ENCODE assay signal across 8 cellular contexts in genomic region chr7:30322656-30323355, GRCh38. TPM values are rescaled to one million over a fixed set of nuclear protein-coding genes. Genes with fewer than 3 reads are reported as not detected.
DNase-seq lines count a peak whose midpoint lies in the region; ATAC-seq lines count a peak whose summit lies in the region.

No MANE protein-coding gene starts in this region.

- CTCF ChIA-PET in activated naive CD4-positive, alpha-beta T cell treated with anti-CD3 and anti-CD28 coated beads, Interleukin-2, amount 10 ng/mL, durations not matched to agents 7 days and 5 days (lab: Charles Lee) = interaction anchor here (0.6 to 2.7 kb wide), 8 partner anchors 8 to 53 kb away, joined by 3 to 13 read pairs (median 8); no protein-coding TSS in a partner anchor

- peaks cover 3% of the 10 kb centered on the region for H3K9me3 Mint-ChIP-seq in activated naive CD4-positive, alpha-beta T cell treated with anti-CD3 and anti-CD28 coated beads, Interleukin-2, amount 10 ng/mL, durations not matched to agents 7 days and 5 days
- H3K9me3 Mint-ChIP-seq in activated T-helper 17 cell treated with anti-CD3 and anti-CD28 coated beads, Interleukin-2, amount 50 U/mL, for 72 hours = no peaks in the 10 kb centered on the region

- H3K27me3 Mint-ChIP-seq in activated naive CD4-positive, alpha-beta T cell treated with anti-CD3 and anti-CD28 coated beads, Interleukin-2, amount 10 ng/mL, durations not matched to agents 7 days and 5 days = no peaks in the 10 kb centered on the region
- no peaks in the 10 kb centered on the region for H3K27me3 Mint-ChIP-seq in activated T-helper 17 cell treated with anti-CD3 and anti-CD28 coated beads, Interleukin-2, amount 50 U/mL, for 72 hours

- H3K36me3 Mint-ChIP-seq in activated naive CD4-positive, alpha-beta T cell treated with anti-CD3 and anti-CD28 coated beads, Interleukin-2, amount 10 ng/mL, durations not matched to agents 7 days and 5 days = peaks cover 27% of the 10 kb centered on the region
- H3K36me3 Mint-ChIP-seq in activated T-helper 17 cell treated with anti-CD3 and anti-CD28 coated beads, Interleukin-2, amount 50 U/mL, for 72 hours (ENCODE audit: low read depth) = peaks cover 28% of the 10 kb centered on the region

- DNase-seq in activated naive CD4-positive, alpha-beta T cell treated with anti-CD3 and anti-CD28 coated beads, Interleukin-2, amount 10 ng/mL, durations not matched to agents 7 days and 5 days = no peak
- no peak for DNase-seq in activated naive CD4-positive, alpha-beta T cell (lab: John Stamatoyannopoulos, UW)
- DNase-seq in sciatic nerve (ENCODE audit: low spot score) = no peak
- DNase-seq in EL = no peak
- DNase-seq in SKM-1 treated with dmso at 0.1 percent for 144 hours (lab: John Stamatoyannopoulos, UW; ENCODE audit: unreplicated experiment) = no peak
- no peak for DNase-seq in HK-2 (ENCODE audit: unreplicated experiment)

- peaks cover 51% of the 10 kb centered on the region for H3K4me1 Mint-ChIP-seq in activated naive CD4-positive, alpha-beta T cell treated with anti-CD3 and anti-CD28 coated beads, Interleukin-2, amount 10 ng/mL, durations not matched to agents 7 days and 5 days
- H3K4me1 Mint-ChIP-seq in activated T-helper 17 cell treated with anti-CD3 and anti-CD28 coated beads, Interleukin-2, amount 50 U/mL, for 72 hours = peaks cover 51% of the 10 kb centered on the region

- peak overlapping the region; percentile 98 for H3K27ac Mint-ChIP-seq in activated naive CD4-positive, alpha-beta T cell treated with anti-CD3 and anti-CD28 coated beads, Interleukin-2, amount 10 ng/mL, durations not matched to agents 7 days and 5 days
- peak overlapping the region; percentile 92 for H3K27ac Mint-ChIP-seq in activated T-helper 17 cell treated with anti-CD3 and anti-CD28 coated beads, Interleukin-2, amount 50 U/mL, for 72 hours

- peak overlapping the region; percentile 61 for H3K4me3 Mint-ChIP-seq in activated naive CD4-positive, alpha-beta T cell treated with anti-CD3 and anti-CD28 coated beads, Interleukin-2, amount 10 ng/mL, durations not matched to agents 7 days and 5 days
- peak overlapping the region; percentile 92 for H3K4me3 Mint-ChIP-seq in activated T-helper 17 cell treated with anti-CD3 and anti-CD28 coated beads, Interleukin-2, amount 50 U/mL, for 72 hours

- ATAC-seq in HG03097 (IDR thresholded peaks at IDR 0.05; ENCODE audit: low FRiP score, unreplicated experiment) (peak; percentile 48), sciatic nerve (peak; percentile 35)
- ATAC-seq in activated T-helper 17 cell treated with anti-CD3 and anti-CD28 coated beads, Interleukin-2, amount 50 U/mL, for 72 hours (replicated peaks) = peak; percentile 83

- intact Hi-C loops in sciatic nerve (cut with DNase I) = no loop called here

RNA-seq across cellular contexts. Expression of gene ZNRF2, which starts 38.4 kb away (rescaled TPM):
- total RNA-seq in activated T-helper 17 cell treated with anti-CD3 and anti-CD28 coated beads, Interleukin-2, amount 50 U/mL, for 72 hours = 1 to 10 TPM; 6.7 to 9.8 TPM
- total RNA-seq in sciatic nerve = 27.8 TPM
